ENCODE assay signal across 8 cellular contexts in the genomic region with DNA sequence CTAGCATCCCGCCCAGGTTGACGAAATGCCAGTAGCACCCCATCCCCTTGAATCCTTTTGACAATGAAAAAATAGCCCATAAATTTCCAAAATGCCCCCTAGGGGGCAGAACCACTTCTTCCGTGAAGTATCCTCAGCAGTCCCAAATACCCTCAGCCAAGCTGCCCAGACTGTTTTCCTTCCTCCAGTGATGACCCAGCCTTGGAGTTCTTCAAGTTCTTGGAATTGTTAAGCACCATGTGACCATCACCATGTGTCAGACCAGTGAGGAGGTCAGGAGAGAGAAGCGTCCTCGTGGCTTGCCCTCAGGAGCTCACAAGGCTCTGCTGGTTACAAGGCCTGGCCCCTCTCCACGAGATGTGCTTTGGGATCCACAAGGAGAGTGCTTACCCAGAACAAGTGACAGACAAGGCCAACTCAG. TPM values are rescaled to one million over a fixed set of nuclear protein-coding genes. Genes with fewer than 3 reads are reported as not detected.
DNase-seq lines count a peak whose midpoint lies in the region; ATAC-seq and TF ChIP-seq lines count a peak whose summit lies in the region.

No MANE protein-coding gene starts in this region.

- H3K4me3 ChIP-seq in coronary artery (no peak overlapping the region), lower leg skin (ENCODE audit: low read depth, poor library complexity, severe bottlenecking) (no peak overlapping the region)

- no peak for TF ChIP-seq POLR2A in lower leg skin (IDR thresholded peaks at IDR 0.05)

- DNase-seq in NCI-H1417 (lab: John Stamatoyannopoulos, UW) = peak; percentile 8 to 59 (median 19)
- no peak for DNase-seq in NCI-H1417 treated with DMSO at 0.1 percent for 48 hours (lab: John Stamatoyannopoulos, UW)
- DNase-seq in HT-29 (ENCODE audit: low spot score) = peak; percentile 62
- peak; percentile 30 for DNase-seq in SKM-1 (lab: John Stamatoyannopoulos, UW; ENCODE audit: unreplicated experiment)
- DNase-seq in coronary artery (ENCODE audit: low spot score) = peak; percentile 79
- DNase-seq in lower leg skin (ENCODE audit: low spot score in 2 of 2) = peak; percentile 85 to 94
- peak; percentile 82 for DNase-seq in superior temporal gyrus (ENCODE audit: extremely low spot score)

- intact Hi-C loops in lower leg skin (cut with DNase I; ENCODE audit: low total_unique reads) = no loop called here

- peak overlapping the region; percentile 19 to 64 for H3K27ac ChIP-seq in coronary artery

- WGBS in lower leg skin, 2 donors = 14 to 28% methylated on average over 6 of the region's 6 CpGs

- ATAC-seq in GM18861 (IDR thresholded peaks at IDR 0.05; ENCODE audit: unreplicated experiment) = no peak

- TF ChIP-seq CTCF in coronary artery (IDR thresholded peaks at IDR 0.05) (peak; percentile 70), lower leg skin (IDR thresholded peaks at IDR 0.05) (no peak)

RNA-seq across cellular contexts. Expression of a gene that starts 1.4 kb away (rescaled TPM):
- 5.9 and 9.9 TPM in 2 replicates for total RNA-seq in HT-29 (2014; rRNA removed; shearing (Covaris generic))
- total RNA-seq in lower leg skin = 1 to 10 TPM in 2 of 4 donors, under 1 TPM in 2; 0.10 to 4.4 (median 1.0) TPM

RNA-seq across cellular contexts. Expression of a gene that starts 5.5 kb away (rescaled TPM):
- total RNA-seq in HT-29 (2014; rRNA removed; shearing (Covaris generic)) = 49.8 and 53.0 TPM in 2 replicates
- total RNA-seq in lower leg skin = 10 to 100 TPM; 48.0 to 76.7 (median 66.9) TPM

RNA-seq across cellular contexts. Expression of a gene that starts 6.8 kb away (rescaled TPM):
- total RNA-seq in HT-29 (2014; rRNA removed; shearing (Covaris generic)) = 78.5 and 83.9 TPM in 2 replicates
- total RNA-seq in lower leg skin = 100 to 1,000 TPM in 2 of 4 donors, 10 to 100 TPM in 2; 88.7 to 110 (median 98.3) TPM

RNA-seq across cellular contexts. Expression of a gene that starts 10.6 kb away (rescaled TPM):
- 24.7 and 25.9 TPM in 2 replicates for total RNA-seq in HT-29 (2014; rRNA removed; shearing (Covaris generic))
- total RNA-seq in lower leg skin = 10 to 100 TPM; 13.2 to 20.9 (median 18.4) TPM

RNA-seq across cellular contexts. Expression of a gene that starts 35.3 kb away (rescaled TPM):
- total RNA-seq in HT-29 (2014; rRNA removed; shearing (Covaris generic)) = 104 and 116 TPM in 2 replicates
- total RNA-seq in lower leg skin = 10 to 100 TPM; 63.0 to 76.4 (median 63.3) TPM
